ENCODE assay signal across 17 cellular contexts in genomic region chr5:171315925-171316257, GRCh38. TPM values are rescaled to one million over a fixed set of nuclear protein-coding genes. Genes with fewer than 3 reads are reported as not detected.
A peak's percentile ranks its signal among the peaks of the same experiment; 100 is the strongest.
DNase-seq lines count a peak whose midpoint lies in the region; ATAC-seq and TF ChIP-seq lines count a peak whose summit lies in the region.
"Had no signal": no experiment of that assay in that cellular context is flagged by ENCODE, and none has a peak within 500 bp of the region (broad histone marks: within the 10 kb centered on the region; RNA-seq: fewer than 3 reads in every experiment).

No MANE protein-coding gene starts in this region.

- TF ChIP-seq EP300 in tibial nerve (IDR thresholded peaks at IDR 0.05), result no peak

- no peak overlapping the region for H3K4ac ChIP-seq in neuronal stem cell (ENCODE audit: low read length)

- no peak for TF ChIP-seq POLR2A in tibial nerve (IDR thresholded peaks at IDR 0.05)

- H3K27ac ChIP-seq in neuronal stem cell (replicated peaks; ENCODE audit: low read length) (no peak overlapping the region), tibial nerve (no peak overlapping the region)
- H3K27ac ChIP-seq: WERI-Rb-1 had no signal

- H3K36me3 Mint-ChIP-seq in natural killer cell (no peaks in the 10 kb centered on the region), CD14-positive monocyte (peaks cover 0 to 7% of the 10 kb centered on the region in 2 donors)
- peaks cover 7% of the 10 kb centered on the region for H3K36me3 Mint-ChIP-seq in natural killer cell treated with Interleukin-12 subunit alpha and Interleukin-12 subunit beta and Interleukin-15 and Interleukin-18, amount 100 ng/mL, for 72 hours
- H3K36me3 Mint-ChIP-seq in effector memory CD8-positive, alpha-beta T cell (ENCODE audit: insufficient read depth), result peaks cover 8% of the 10 kb centered on the region
- H3K36me3 Mint-ChIP-seq: activated naive CD8-positive, alpha-beta T cell treated with anti-CD3 and anti-CD28 coated beads for 36 hours had no signal

- no peak overlapping the region for H4K91ac ChIP-seq in neuronal stem cell (ENCODE audit: low read depth, low read length, poor library complexity)

- no peak overlapping the region for H3K4me3 ChIP-seq in neuronal stem cell (ENCODE audit: low read length in 2 of 2)
- peak overlapping the region in 2 of 4 donors; percentile 11 to 26 for H3K4me3 ChIP-seq in tibial nerve

- no peak overlapping the region for H3K18ac ChIP-seq in neuronal stem cell (ENCODE audit: low read length)

- no peak overlapping the region for H3K23ac ChIP-seq in neuronal stem cell (ENCODE audit: low read depth, low read length, poor library complexity)

- H3K27me3 ChIP-seq in neuronal stem cell (ENCODE audit: control insufficient read depth in 3 of 3, insufficient read depth in 3 of 3, low read depth in 1 of 3, low read length in 3 of 3) (peaks cover 64 to 98% (median 93%) of the 10 kb centered on the region in 3 experiments), tibial nerve (peaks cover 0 to 100% of the 10 kb centered on the region in 2 donors)

- no CpG with 5 or more reads among the region's 20 CpGs for WGBS in neuronal stem cell (ENCODE audit: extremely low coverage in 2 of 2, insufficient read length in 2 of 2, insufficient replicate concordance in 1 of 2), 2 donors
- WGBS in tibial nerve, 2 donors, result 12 to 14% methylated on average over 20 of the region's 20 CpGs

- no peaks in the 10 kb centered on the region for H3K9me3 Mint-ChIP-seq in natural killer cell
- no peaks in the 10 kb centered on the region for H3K9me3 Mint-ChIP-seq in natural killer cell treated with Interleukin-12 subunit alpha and Interleukin-12 subunit beta and Interleukin-15 and Interleukin-18, amount 100 ng/mL, for 72 hours
- no peaks in the 10 kb centered on the region for H3K9me3 Mint-ChIP-seq in effector memory CD8-positive, alpha-beta T cell
- peaks cover 0 to 32% (median 16%) of the 10 kb centered on the region in 7 donors for H3K9me3 Mint-ChIP-seq in CD14-positive monocyte
- H3K9me3 Mint-ChIP-seq: activated naive CD8-positive, alpha-beta T cell treated with anti-CD3 and anti-CD28 coated beads for 36 hours had no signal

- H3K4me2 ChIP-seq in neuronal stem cell (ENCODE audit: insufficient read depth, low read length, poor library complexity, severe bottlenecking), result no peak overlapping the region

- peak overlapping the region; percentile 72 for H2AK5ac ChIP-seq in neuronal stem cell (ENCODE audit: low read depth, low read length)

- H3K27me3 Mint-ChIP-seq in natural killer cell (ENCODE audit: low read depth in 2 of 2) (peaks cover 60 to 65% of the 10 kb centered on the region in 2 donors), CD14-positive monocyte (ENCODE audit: low read depth in 3 of 3) (peaks cover 93 to 98% (median 93%) of the 10 kb centered on the region in 3 donors)
- peaks cover 39 to 51% of the 10 kb centered on the region in 2 donors for H3K27me3 Mint-ChIP-seq in natural killer cell treated with Interleukin-12 subunit alpha and Interleukin-12 subunit beta and Interleukin-15 and Interleukin-18, amount 100 ng/mL, for 72 hours
- H3K27me3 Mint-ChIP-seq in effector memory CD8-positive, alpha-beta T cell, result peaks cover 62 to 91% of the 10 kb centered on the region in 2 donors

- peak overlapping the region; percentile 90 for H2AFZ ChIP-seq in neuronal stem cell (ENCODE audit: low read length)

- ATAC-seq in natural killer cell, result no peak
- ATAC-seq in natural killer cell treated with Interleukin-12 subunit alpha and Interleukin-12 subunit beta and Interleukin-15 and Interleukin-18, amount 100 ng/mL, for 72 hours, result no peak
- no peak for ATAC-seq in effector memory CD8-positive, alpha-beta T cell (replicated peaks)
- no peak for ATAC-seq in HG02981 (IDR thresholded peaks at IDR 0.05; ENCODE audit: unreplicated experiment)
- ATAC-seq: HCT116 had no signal

- no peak for DNase-seq in natural killer cell
- DNase-seq in natural killer cell treated with Interleukin-12 subunit alpha and Interleukin-12 subunit beta and Interleukin-15 and Interleukin-18, amount 100 ng/mL, for 72 hours (ENCODE audit: low spot score), result no peak
- DNase-seq in effector memory CD8-positive, alpha-beta T cell, result no peak
- DNase-seq in neuronal stem cell (ENCODE audit: low spot score), result no peak
- DNase-seq in kidney tubule cell (ENCODE audit: low spot score), result no peak
- DNase-seq in tibial nerve (ENCODE audit: low spot score in 2 of 2), result no peak
- DNase-seq in CD14-positive monocyte (ENCODE audit: low spot score), result no peak
- DNase-seq: activated naive CD8-positive, alpha-beta T cell treated with anti-CD3 and anti-CD28 coated beads for 36 hours; central memory CD4-positive, alpha-beta T cell; NCI-H1048; NCI-H774; nucleus accumbens; stimulated activated CD4-positive, alpha-beta T cell treated with anti-CD3 and anti-CD28 coated beads, Interleukin-4, amount 100 ng/mL, for 4 hours; WERI-Rb-1 had no signal

- H2BK5ac ChIP-seq in neuronal stem cell (ENCODE audit: low read length), result no peak overlapping the region

- H2BK120ac ChIP-seq in neuronal stem cell (ENCODE audit: low read depth, low read length), result no peak overlapping the region

- intact Hi-C loops in natural killer cell (cut with micrococcal nuclease), result no loop called here
- intact Hi-C loops in CD14-positive monocyte (cut with micrococcal nuclease), result no loop called here

- TF ChIP-seq CTCF in natural killer cell (IDR thresholded peaks at IDR 0.05) (no peak), tibial nerve (IDR thresholded peaks at IDR 0.05) (no peak), CD14-positive monocyte (IDR thresholded peaks at IDR 0.05) (no peak)

- H4K8ac ChIP-seq in neuronal stem cell (ENCODE audit: low read depth, low read length), result no peak overlapping the region

- H3K9ac ChIP-seq in neuronal stem cell (ENCODE audit: low read depth, low read length, poor library complexity), result no peak overlapping the region

- peaks cover 0 to 4% of the 10 kb centered on the region in 2 donors for H3K9me3 ChIP-seq in neuronal stem cell (replicated peaks in 1 of 2; ENCODE audit: control insufficient read depth in 2 of 2, insufficient read depth in 1 of 2, low read depth in 1 of 2, low read length in 2 of 2)
- H3K9me3 ChIP-seq in tibial nerve, result no peaks in the 10 kb centered on the region

- peaks cover 3 to 14% of the 10 kb centered on the region in 2 donors for H3K4me1 ChIP-seq in neuronal stem cell (ENCODE audit: control insufficient read depth in 2 of 2, insufficient read depth in 1 of 2, low read depth in 1 of 2, low read length in 2 of 2)
- H3K4me1 ChIP-seq in tibial nerve, result peaks cover 0 to 64% (median 36%) of the 10 kb centered on the region in 4 donors

- H3K4me3 Mint-ChIP-seq in natural killer cell (peak overlapping the region; percentile 9), CD14-positive monocyte (peak overlapping the region in 1 of 2 donors; percentile 81)
- no peak overlapping the region for H3K4me3 Mint-ChIP-seq in natural killer cell treated with Interleukin-12 subunit alpha and Interleukin-12 subunit beta and Interleukin-15 and Interleukin-18, amount 100 ng/mL, for 72 hours
- H3K4me3 Mint-ChIP-seq in effector memory CD8-positive, alpha-beta T cell, result peak overlapping the region; percentile 8 to 61
- H3K4me3 Mint-ChIP-seq: activated naive CD8-positive, alpha-beta T cell treated with anti-CD3 and anti-CD28 coated beads for 36 hours had no signal

- H3K79me1 ChIP-seq in neuronal stem cell (ENCODE audit: low read depth, low read length), result no peaks in the 10 kb centered on the region

- no peak overlapping the region for H2BK15ac ChIP-seq in neuronal stem cell (ENCODE audit: low read length)

- no peak overlapping the region for H3K14ac ChIP-seq in neuronal stem cell (ENCODE audit: low read length)

- H2BK12ac ChIP-seq in neuronal stem cell (ENCODE audit: low read length), result no peak overlapping the region

- H3K27ac Mint-ChIP-seq in natural killer cell (no peak overlapping the region), CD14-positive monocyte (no peak overlapping the region)
- no peak overlapping the region for H3K27ac Mint-ChIP-seq in natural killer cell treated with Interleukin-12 subunit alpha and Interleukin-12 subunit beta and Interleukin-15 and Interleukin-18, amount 100 ng/mL, for 72 hours
- no peak overlapping the region for H3K27ac Mint-ChIP-seq in effector memory CD8-positive, alpha-beta T cell
- H3K27ac Mint-ChIP-seq: activated naive CD8-positive, alpha-beta T cell treated with anti-CD3 and anti-CD28 coated beads for 36 hours had no signal

- peaks cover 19 to 33% of the 10 kb centered on the region in 2 donors for H3K4me1 Mint-ChIP-seq in natural killer cell
- H3K4me1 Mint-ChIP-seq in natural killer cell treated with Interleukin-12 subunit alpha and Interleukin-12 subunit beta and Interleukin-15 and Interleukin-18, amount 100 ng/mL, for 72 hours (ENCODE audit: low read depth in 2 of 2), result peaks cover 9 to 10% of the 10 kb centered on the region in 2 donors
- peaks cover 11 to 21% of the 10 kb centered on the region in 2 donors for H3K4me1 Mint-ChIP-seq in effector memory CD8-positive, alpha-beta T cell (ENCODE audit: low read depth in 2 of 2)
- peaks cover 31% of the 10 kb centered on the region for H3K4me1 Mint-ChIP-seq in CD14-positive monocyte

- no peaks in the 10 kb centered on the region for H3K36me3 ChIP-seq in neuronal stem cell (replicated peaks in 1 of 2; ENCODE audit: control insufficient read depth in 2 of 2, insufficient read depth in 2 of 2, low read length in 2 of 2)
- no peaks in the 10 kb centered on the region for H3K36me3 ChIP-seq in tibial nerve
- H3K36me3 ChIP-seq: WERI-Rb-1 had no signal

RNA-seq across cellular contexts. Expression of gene TLX3, which starts 6.8 kb away (rescaled TPM):
- total RNA-seq in natural killer cell (not detected), tibial nerve (not detected)
- total RNA-seq in natural killer cell treated with Interleukin-12 subunit alpha and Interleukin-12 subunit beta and Interleukin-15 and Interleukin-18, amount 100 ng/mL, for 72 hours, result not detected
- not detected for polyA plus RNA-seq in neuronal stem cell (2013, experiment 1 of 2)
- polyA plus RNA-seq in neuronal stem cell (2013, experiment 2 of 2), result not detected
- not detected for polyA plus RNA-seq in CD14-positive monocyte
- total RNA-seq: activated naive CD8-positive, alpha-beta T cell treated with anti-CD3 and anti-CD28 coated beads for 36 hours had no signal
- polyA plus RNA-seq: IgD-negative memory B cell had no signal
